Comparison of ENCODE assay signal across 8 cellular contexts in genomic region chr5:139091439-139092156, GRCh38.
DNase-seq lines count a peak whose midpoint lies in the region; ATAC-seq, FAIRE-seq and TF ChIP-seq lines count a peak whose summit lies in the region.

No MANE protein-coding gene starts in this region.

- TF ChIP-seq CTCF in DOHH2 (IDR thresholded peaks at IDR 0.05; ENCODE audit: low read depth, low read length, poor library complexity, severe bottlenecking) (no peak), epithelial cell of esophagus (IDR thresholded peaks at IDR 0.05; ENCODE audit: insufficient read depth, low read depth, low read length, missing control alignments) (peak; percentile 10), nephron progenitor cell (IDR thresholded peaks at IDR 0.05) (no peak)

- FAIRE-seq in frontal cortex (lab: Jason Lieb, UNC): no peak

- H3K36me3 ChIP-seq in DOHH2 (ENCODE audit: control insufficient read depth, low read length): no peaks in the 10 kb centered on the region

- no peaks in the 10 kb centered on the region for H4K20me1 ChIP-seq in DOHH2 (ENCODE audit: control insufficient read depth, insufficient read depth, low read depth, low read length)

- no peak overlapping the region for H3K27ac ChIP-seq in DOHH2 (ENCODE audit: low read depth, low read length)

- H3K4me1 ChIP-seq in DOHH2 (ENCODE audit: control insufficient read depth, low read length): peaks cover 17% of the 10 kb centered on the region

- H3K27me3 ChIP-seq in DOHH2 (ENCODE audit: control insufficient read depth, low read length): no peaks in the 10 kb centered on the region

- no peak overlapping the region for H3K4me3 ChIP-seq in DOHH2 (ENCODE audit: low read length)
- no peak overlapping the region for H3K4me3 ChIP-seq in epithelial cell of esophagus (ENCODE audit: low read length)

- no peaks in the 10 kb centered on the region for H3K79me2 ChIP-seq in DOHH2 (ENCODE audit: control insufficient read depth, low read length)

- ATAC-seq in GM18873 (IDR thresholded peaks at IDR 0.05; ENCODE audit: low FRiP score, unreplicated experiment) (no peak), HG02840 (IDR thresholded peaks at IDR 0.05; ENCODE audit: low FRiP score, unreplicated experiment) (no peak)

- no peaks in the 10 kb centered on the region for H3K9me2 ChIP-seq in DOHH2 (replicated peaks; ENCODE audit: control insufficient read depth, low read length)

- peaks cover 28% of the 10 kb centered on the region for H3K4me1 Mint-ChIP-seq in nephron progenitor cell

- H3K4me3 Mint-ChIP-seq in nephron progenitor cell: no peak overlapping the region

- no peaks in the 10 kb centered on the region for H3K9me3 Mint-ChIP-seq in nephron progenitor cell

- H3K4me2 ChIP-seq in DOHH2 (ENCODE audit: low read length): 0 out of 2 replicates have a peak overlapping the region, but pooled peaks have one; percentile 3

- H3K27ac Mint-ChIP-seq in nephron progenitor cell: peak overlapping the region; percentile 21

- H3K27me3 Mint-ChIP-seq in nephron progenitor cell (ENCODE audit: low read depth, poor library complexity): peaks cover 9% of the 10 kb centered on the region

- no peaks in the 10 kb centered on the region for H3K9me3 ChIP-seq in DOHH2 (ENCODE audit: control insufficient read depth, insufficient read depth, low read length)

- in situ Hi-C loops in ACHN (cut with HindIII; ENCODE audit: low pct_ligation_motif_present, low pct_unique_long_range_greater_than_20kb, low sequenced_read_pairs): no loop called here

- DNase-seq in NCI-H146 (lab: John Stamatoyannopoulos, UW) (peak; percentile 52), epithelial cell of esophagus (ENCODE audit: low read depth) (no peak), nephron progenitor cell (no peak), frontal cortex (ENCODE audit: low spot score in 2 of 2) (no peak), ACHN (no peak)

- no peaks in the 10 kb centered on the region for H3K36me3 Mint-ChIP-seq in nephron progenitor cell (ENCODE audit: low read depth)

- no peaks in the 10 kb centered on the region for H3F3A ChIP-seq in DOHH2 (ENCODE audit: control insufficient read depth, insufficient read depth)
